19 cellular contexts compared by ENCODE assay signal in genomic region chr1:215597961-215598360, GRCh38.
"Had no signal": no experiment of that assay in that cellular context is flagged by ENCODE, and none has a peak within 500 bp of the region (broad histone marks: within the 10 kb centered on the region; RNA-seq: fewer than 3 reads in every experiment).

No MANE protein-coding gene starts in this region.

- DNase-seq: Karpas-422, KG1, MG63, NCI-H1092, NCI-H1105 treated with DMSO at 0.1 percent for 48 hours, NCI-H1417 treated with DMSO at 0.1 percent for 48 hours, NCI-H146, NCI-H1694 treated with DMSO at 0.1 percent for 48 hours, NCI-H1930, NCI-H2081 treated with DMSO at 0.1 percent for 48 hours, NCI-H2171 treated with DMSO at 0.1 percent for 48 hours, NCI-H345, NCI-H524, NCI-H526 treated with DMSO at 0.1 percent for 48 hours, NCI-H774, Right ventricle myocardium superior, RPMI8226, SIG-M5 had no signal

- FAIRE-seq: RCC 7860 had no signal
